In genomic region chr5:139903450-139903804, GRCh38 we compare ENCODE assay signal across 11 cellular contexts.
A peak's percentile ranks its signal among the peaks of the same experiment; 100 is the strongest.
DNase-seq lines count a peak whose midpoint lies in the region; ATAC-seq, FAIRE-seq and TF ChIP-seq lines count a peak whose summit lies in the region.
"Had no signal": no experiment of that assay in that cellular context is flagged by ENCODE, and none has a peak within 500 bp of the region (broad histone marks: within the 10 kb centered on the region; RNA-seq: fewer than 3 reads in every experiment).

No MANE protein-coding gene starts in this region.

- H3K9me3 ChIP-seq in CD8-positive, alpha-beta T cell (ENCODE audit: low read length) = no peaks in the 10 kb centered on the region
- H3K9me3 ChIP-seq in T-helper 17 cell (ENCODE audit: control insufficient read depth, low read length, poor library complexity, severe bottlenecking) (no peaks in the 10 kb centered on the region), gastrocnemius medialis (no peaks in the 10 kb centered on the region), adrenal gland (replicated peaks in 1 of 3) (no peaks in the 10 kb centered on the region)
- H3K9me3 ChIP-seq: MG63 had no signal

- H3K27ac Mint-ChIP-seq in CD8-positive, alpha-beta T cell = no peak overlapping the region
- no peak overlapping the region for H3K27ac Mint-ChIP-seq in T-helper 17 cell
- H3K27ac Mint-ChIP-seq in activated CD4-positive, alpha-beta T cell treated with anti-CD3 and anti-CD28 coated beads for 36 hours = no peak overlapping the region

- H3K4me1 ChIP-seq in CD8-positive, alpha-beta T cell (ENCODE audit: insufficient read depth, low read length) = peaks cover 4% of the 10 kb centered on the region
- H3K4me1 ChIP-seq in gastrocnemius medialis (peaks cover 12 to 26% of the 10 kb centered on the region in 2 donors), adrenal gland (replicated peaks in 1 of 2) (peaks cover 7 to 18% of the 10 kb centered on the region in 2 donors)

- in situ Hi-C loops in gastrocnemius medialis (cut with MboI; ENCODE audit: low sequenced_read_pairs in 4 of 4) = no loop called here

- intact Hi-C loops in CD8-positive, alpha-beta T cell (cut with DNase I, micrococcal nuclease) = no loop called here
- intact Hi-C loops in gastrocnemius medialis (cut with DNase I; ENCODE audit: low total_unique reads) (no loop called here), adrenal gland (cut with DNase I) (no loop called here)
- intact Hi-C loops in activated CD4-positive, alpha-beta T cell treated with anti-CD3 and anti-CD28 coated beads for 36 hours (cut with DNase I, micrococcal nuclease) = no loop called here

- peaks cover 16% of the 10 kb centered on the region for H3K27me3 ChIP-seq in CD8-positive, alpha-beta T cell (ENCODE audit: insufficient read depth, low read length)
- H3K27me3 ChIP-seq in gastrocnemius medialis (no peaks in the 10 kb centered on the region), adrenal gland (no peaks in the 10 kb centered on the region)

- no peak overlapping the region for H3K4me3 ChIP-seq in CD8-positive, alpha-beta T cell (ENCODE audit: low read depth, low read length)
- H3K4me3 ChIP-seq in gastrocnemius medialis = peak overlapping the region; percentile 53 to 76 (median 62)
- no peak overlapping the region for H3K4me3 ChIP-seq in adrenal gland

- TF ChIP-seq POLR2A in gastrocnemius medialis (IDR thresholded peaks at IDR 0.05) = no peak
- no peak for TF ChIP-seq POLR2A in adrenal gland (IDR thresholded peaks at IDR 0.05)
- no peak for TF ChIP-seq POLR2A in GM12891 (IDR thresholded peaks at IDR 0.05; ENCODE audit: low read depth, low read length)

- H3K4me1 Mint-ChIP-seq in CD8-positive, alpha-beta T cell (ENCODE audit: low read depth) = peaks cover 6% of the 10 kb centered on the region
- H3K4me1 Mint-ChIP-seq in T-helper 17 cell = peaks cover 7% of the 10 kb centered on the region
- no peaks in the 10 kb centered on the region for H3K4me1 Mint-ChIP-seq in activated CD4-positive, alpha-beta T cell treated with anti-CD3 and anti-CD28 coated beads for 36 hours

- POLR2A ChIA-PET in CD8-positive, alpha-beta T cell (lab: Charles Lee) = no interaction called here
- POLR2A ChIA-PET in activated CD4-positive, alpha-beta T cell treated with anti-CD3 and anti-CD28 coated beads for 36 hours (lab: Charles Lee) = no interaction called here

- 55 to 69% (median 60%) methylated on average over 7 to 15 of the region's 15 CpGs for WGBS in adrenal gland, 4 donors

- CTCF ChIA-PET in CD8-positive, alpha-beta T cell (lab: Charles Lee) = no interaction called here
- CTCF ChIA-PET in activated CD4-positive, alpha-beta T cell treated with anti-CD3 and anti-CD28 coated beads for 36 hours (lab: Charles Lee) = interaction anchor here (0.7 kb wide), 1 partner anchor 116 kb away, joined by 3 read pairs; no protein-coding TSS in a partner anchor

- DNase-seq in CD8-positive, alpha-beta T cell = no peak
- DNase-seq in T-helper 17 cell (no peak), inferior parietal cortex (ENCODE audit: extremely low spot score) (peak; percentile 7), gastrocnemius medialis (no peak), adrenal gland (no peak), NCI-H2029 treated with DMSO at 0.1 percent for 48 hours (lab: John Stamatoyannopoulos, UW) (no peak), GM12891 (ENCODE audit: insufficient read length, low spot score) (no peak)
- DNase-seq in activated CD4-positive, alpha-beta T cell treated with anti-CD3 and anti-CD28 coated beads for 36 hours = no peak
- DNase-seq: brain microvascular endothelial cell, DMS79 treated with DMSO at 0.1 percent for 48 hours, MG63 had no signal

- no peak for TF ChIP-seq CTCF in CD8-positive, alpha-beta T cell (IDR thresholded peaks at IDR 0.05)
- TF ChIP-seq CTCF in gastrocnemius medialis (IDR thresholded peaks at IDR 0.05 in 4 of 5, conservative IDR thresholded peaks at IDR 0.05 in 1 of 5) = no peak
- no peak for TF ChIP-seq CTCF in adrenal gland (IDR thresholded peaks at IDR 0.05)

- H3K9me3 Mint-ChIP-seq in CD8-positive, alpha-beta T cell = no peaks in the 10 kb centered on the region
- H3K9me3 Mint-ChIP-seq in activated CD4-positive, alpha-beta T cell treated with anti-CD3 and anti-CD28 coated beads for 36 hours (ENCODE audit: low read depth) = no peaks in the 10 kb centered on the region

- no peaks in the 10 kb centered on the region for H3K36me3 Mint-ChIP-seq in CD8-positive, alpha-beta T cell
- peaks cover 2% of the 10 kb centered on the region for H3K36me3 Mint-ChIP-seq in T-helper 17 cell (ENCODE audit: low read depth)
- H3K36me3 Mint-ChIP-seq in activated CD4-positive, alpha-beta T cell treated with anti-CD3 and anti-CD28 coated beads for 36 hours (ENCODE audit: low read depth) = no peaks in the 10 kb centered on the region

- no peak for ATAC-seq in CD8-positive, alpha-beta T cell
- no peak for ATAC-seq in T-helper 17 cell
- ATAC-seq in gastrocnemius medialis = no peak
- ATAC-seq in activated CD4-positive, alpha-beta T cell treated with anti-CD3 and anti-CD28 coated beads for 36 hours = no peak

- H3K27ac ChIP-seq in CD8-positive, alpha-beta T cell (ENCODE audit: low read depth, low read length) = no peak overlapping the region
- H3K27ac ChIP-seq in gastrocnemius medialis = no peak overlapping the region
- no peak overlapping the region for H3K27ac ChIP-seq in adrenal gland
- H3K27ac ChIP-seq: brain microvascular endothelial cell had no signal

- H3K4me3 Mint-ChIP-seq in CD8-positive, alpha-beta T cell = peak overlapping the region; percentile 68
- H3K4me3 Mint-ChIP-seq in T-helper 17 cell = peak overlapping the region; percentile 45
- H3K4me3 Mint-ChIP-seq in activated CD4-positive, alpha-beta T cell treated with anti-CD3 and anti-CD28 coated beads for 36 hours = no peak overlapping the region

- H3K27me3 Mint-ChIP-seq in CD8-positive, alpha-beta T cell (ENCODE audit: low read depth) = peaks cover 27% of the 10 kb centered on the region
- H3K27me3 Mint-ChIP-seq in T-helper 17 cell = peaks cover 49% of the 10 kb centered on the region
- peaks cover 23% of the 10 kb centered on the region for H3K27me3 Mint-ChIP-seq in activated CD4-positive, alpha-beta T cell treated with anti-CD3 and anti-CD28 coated beads for 36 hours

- FAIRE-seq in GM12891 (lab: Jason Lieb, UNC) = no peak

- H3K36me3 ChIP-seq in CD8-positive, alpha-beta T cell (ENCODE audit: insufficient read depth, low read length) = no peaks in the 10 kb centered on the region
- no peaks in the 10 kb centered on the region for H3K36me3 ChIP-seq in gastrocnemius medialis
- H3K36me3 ChIP-seq in adrenal gland (replicated peaks in 1 of 2) = no peaks in the 10 kb centered on the region
- H3K36me3 ChIP-seq: brain microvascular endothelial cell, MG63 had no signal

TF ChIP-seq in GM12891, 5 proteins besides CTCF, POLR2A, EP300 and RAD21:
- TF ChIP-seq PAX5 (IDR thresholded peaks at IDR 0.05; ENCODE audit: insufficient read depth, low read length, severe bottlenecking) = no peak
- TF ChIP-seq SPI1 (IDR thresholded peaks at IDR 0.05; ENCODE audit: low read depth, low read length) = no peak
- TF ChIP-seq POLR2AphosphoS5 (IDR thresholded peaks at IDR 0.05; ENCODE audit: low read depth, low read length) = no peak

Comparison
In these comparisons a context has a peak if more than half of its experiments do, and no peak if none do; other contexts are left out.
1. H3K4me3 ChIP-seq: peak in gastrocnemius medialis (4 of 4); none in CD8-positive, alpha-beta T cell (single experiment) and adrenal gland (0 of 4).